ENCODE assay signal across 13 cellular contexts in genomic region chr3:36679384-36680200, GRCh38.
A peak's percentile ranks its signal among the peaks of the same experiment; 100 is the strongest.
DNase-seq lines count a peak whose midpoint lies in the region; ATAC-seq and TF ChIP-seq lines count a peak whose summit lies in the region.
"Had no signal": no experiment of that assay in that cellular context is flagged by ENCODE, and none has a peak within 500 bp of the region (broad histone marks: within the 10 kb centered on the region; RNA-seq: fewer than 3 reads in every experiment).

No MANE protein-coding gene starts in this region.

- peak overlapping the region; percentile 99 for H3K27ac Mint-ChIP-seq in MCF 10A (ENCODE audit: low read depth, unreplicated experiment)
- H3K27ac Mint-ChIP-seq: GM23338; stimulated activated memory B cell treated with anti-CD40 and anti-IgM and Interleukin-4, amounts not matched to agents 10 μg/mL and 1 μg/mL and 100 μg/mL, for 72 hours had no signal

- H3K4me1 ChIP-seq in breast epithelium (no peaks in the 10 kb centered on the region), right lobe of liver (no peaks in the 10 kb centered on the region)
- H3K4me1 ChIP-seq: gastroesophageal sphincter had no signal

- CTCF ChIA-PET in MCF 10A (lab: Yijun Ruan, JAX) = interaction anchor here (1.1 kb wide), 1 partner anchor 556 kb away, joined by 3 read pairs; no protein-coding TSS in a partner anchor

- H3K36me3 Mint-ChIP-seq in MCF 10A (ENCODE audit: insufficient read depth, unreplicated experiment) = peaks cover 6% of the 10 kb centered on the region

- BruUV-seq in MCF 10A (replicated peaks; lab: Mats Ljungman, UMichigan) = TSS peak; percentile 97

- H3K27me3 Mint-ChIP-seq in MCF 10A (ENCODE audit: insufficient read depth, unreplicated experiment) = no peaks in the 10 kb centered on the region

- intact Hi-C loops in MCF 10A (cut with micrococcal nuclease) (loop anchor here (1.0 kb wide), 2 partner anchors 16 to 31 kb away; no protein-coding TSS in a partner anchor), breast epithelium (cut with DNase I; ENCODE audit: low total_unique reads) (no loop called here), right lobe of liver (cut with DNase I) (no loop called here)

- H3K27me3 ChIP-seq in breast epithelium = no peaks in the 10 kb centered on the region
- no peaks in the 10 kb centered on the region for H3K27me3 ChIP-seq in brain microvascular endothelial cell (replicated peaks)
- H3K27me3 ChIP-seq in right lobe of liver = no peaks in the 10 kb centered on the region
- H3K27me3 ChIP-seq: gastroesophageal sphincter had no signal

- POLR2A ChIA-PET in MCF 10A (lab: Yijun Ruan, JAX) = interaction anchor here (0.5 to 2.2 kb wide), 5 partner anchors 16 to 365 kb away, joined by 3 to 7 read pairs (median 3); no protein-coding TSS in a partner anchor

- ATAC-seq in right lobe of liver = no peak
- ATAC-seq: gastroesophageal sphincter; GM23338; stimulated activated memory B cell treated with anti-CD40 and anti-IgM and Interleukin-4, amounts not matched to agents 10 μg/mL and 1 μg/mL and 100 μg/mL, for 72 hours had no signal

- peaks cover 8% of the 10 kb centered on the region for H3K9me3 Mint-ChIP-seq in MCF 10A (ENCODE audit: unreplicated experiment)

- no peaks in the 10 kb centered on the region for H3K36me3 ChIP-seq in breast epithelium
- H3K36me3 ChIP-seq in brain microvascular endothelial cell (replicated peaks) = no peaks in the 10 kb centered on the region
- no peaks in the 10 kb centered on the region for H3K36me3 ChIP-seq in right lobe of liver
- H3K36me3 ChIP-seq: gastroesophageal sphincter had no signal

- in situ Hi-C loops in brain microvascular endothelial cell (cut with HindIII; ENCODE audit: low pct_ligation_motif_present, low sequenced_read_pairs) = no loop called here

- TF ChIP-seq POLR2A in breast epithelium (IDR thresholded peaks at IDR 0.05) (no peak), right lobe of liver (IDR thresholded peaks at IDR 0.05) (no peak)

- no peak for TF ChIP-seq CTCF in MCF 10A (IDR thresholded peaks at IDR 0.05; ENCODE audit: unreplicated experiment)
- no peak for TF ChIP-seq CTCF in breast epithelium (IDR thresholded peaks at IDR 0.05)
- no peak for TF ChIP-seq CTCF in brain microvascular endothelial cell (IDR thresholded peaks at IDR 0.05; ENCODE audit: low read depth, low read length, missing control alignments)
- no peak for TF ChIP-seq CTCF in right lobe of liver (IDR thresholded peaks at IDR 0.05)

- H3K4me1 Mint-ChIP-seq in MCF 10A (ENCODE audit: insufficient read depth, unreplicated experiment) = peaks cover 34% of the 10 kb centered on the region
- H3K4me1 Mint-ChIP-seq: neural crest cell had no signal

- no peak overlapping the region for H3K27ac ChIP-seq in breast epithelium
- H3K27ac ChIP-seq in brain microvascular endothelial cell = peak overlapping the region; percentile 98
- H3K27ac ChIP-seq in right lobe of liver = no peak overlapping the region
- H3K27ac ChIP-seq: gastroesophageal sphincter had no signal

- DNase-seq in MCF 10A (ENCODE audit: unreplicated experiment) (peak; percentile 80), breast epithelium (ENCODE audit: low spot score in 2 of 2) (no peak), HS-27A (ENCODE audit: low read depth) (peak; percentile 62), brain microvascular endothelial cell (peak; percentile 61), NCI-H1417 (lab: John Stamatoyannopoulos, UW) (no peak), NCI-H1694 (lab: John Stamatoyannopoulos, UW) (no peak), HuH-7 (ENCODE audit: low spot score) (no peak), right lobe of liver (no peak)
- DNase-seq: NCI-H748 treated with DMSO at 0.1 percent for 48 hours had no signal

- peak overlapping the region; percentile 41 for H3K4me3 Mint-ChIP-seq in MCF 10A (ENCODE audit: unreplicated experiment)
- H3K4me3 Mint-ChIP-seq: GM23338; neural crest cell; stimulated activated memory B cell treated with anti-CD40 and anti-IgM and Interleukin-4, amounts not matched to agents 10 μg/mL and 1 μg/mL and 100 μg/mL, for 72 hours had no signal

- H3K9me3 ChIP-seq in breast epithelium (peaks cover 17 to 36% of the 10 kb centered on the region in 2 donors), right lobe of liver (no peaks in the 10 kb centered on the region)

- 24% methylated on average over 1 of the region's 1 CpG for WGBS in right lobe of liver (ENCODE audit: insufficient coverage, low coverage, low lambda C conversion rate, missing lambda C conversion rate)

- H3K4me3 ChIP-seq in breast epithelium = no peak overlapping the region
- H3K4me3 ChIP-seq in brain microvascular endothelial cell (ENCODE audit: low read depth, low read length) = no peak overlapping the region
- H3K4me3 ChIP-seq in right lobe of liver = no peak overlapping the region
- H3K4me3 ChIP-seq: gastroesophageal sphincter, GM23338 had no signal

Comparison
In these comparisons a context has a peak if more than half of its experiments do, and no peak if none do; other contexts are left out.
1. DNase-seq: peak in MCF 10A (single experiment), HS-27A (single experiment) and brain microvascular endothelial cell (single experiment); none in breast epithelium (0 of 2), NCI-H1417 (0 of 3), NCI-H1694 (single experiment), HuH-7 (single experiment) and right lobe of liver (0 of 3).